8 cellular contexts compared by ENCODE assay signal in the genomic region with DNA sequence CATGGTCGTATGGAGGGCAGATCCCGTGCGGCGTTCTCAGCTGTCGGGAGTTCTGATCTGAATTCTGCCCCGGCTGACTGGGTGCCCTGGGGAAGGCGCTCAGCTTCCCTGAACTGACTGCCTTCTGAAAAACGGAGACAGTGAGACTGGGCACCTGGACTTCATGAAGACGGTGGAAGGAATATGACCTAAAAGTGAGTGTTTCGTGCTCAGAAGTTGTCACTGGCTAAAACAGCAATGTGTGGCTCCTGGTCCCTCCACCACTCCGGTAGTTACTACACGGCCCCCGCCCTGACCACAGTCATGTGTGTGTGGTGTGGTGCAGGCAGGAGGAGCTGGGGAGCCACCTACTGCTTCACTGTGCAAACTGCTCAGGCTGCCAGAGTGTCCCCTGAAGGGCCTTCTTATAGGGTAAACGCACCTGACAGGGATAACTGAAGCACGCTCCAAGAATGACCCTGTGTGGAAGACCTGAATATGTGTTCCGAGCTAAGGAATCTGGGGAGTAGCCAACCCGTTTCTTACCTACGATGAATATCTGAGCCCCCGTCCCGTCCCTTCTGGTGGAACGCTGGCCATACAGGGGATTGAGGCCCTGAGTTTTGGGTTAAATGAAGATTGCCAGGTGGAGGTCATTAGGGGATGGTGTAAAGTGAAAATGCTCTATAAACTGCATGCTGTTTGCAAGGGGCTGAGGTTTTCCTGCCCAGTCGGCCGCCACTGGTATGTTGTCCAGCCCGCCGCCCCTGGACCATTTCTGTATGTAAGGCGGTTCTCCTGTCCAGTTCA.
A peak's percentile ranks its signal among the peaks of the same experiment; 100 is the strongest.
DNase-seq lines count a peak whose midpoint lies in the region; ATAC-seq and TF ChIP-seq lines count a peak whose summit lies in the region.

No MANE protein-coding gene starts in this region.

- H3K27ac ChIP-seq in brain microvascular endothelial cell = no peak overlapping the region

- H3K36me3 ChIP-seq in brain microvascular endothelial cell (replicated peaks) = no peaks in the 10 kb centered on the region

- TF ChIP-seq CTCF in LNCAP (IDR thresholded peaks at IDR 0.05) (peak; percentile 24; the same call in 1 of the 2 replicates), brain microvascular endothelial cell (IDR thresholded peaks at IDR 0.05; ENCODE audit: low read depth, low read length, missing control alignments) (peak; percentile 80)

- in situ Hi-C loops in brain microvascular endothelial cell (cut with HindIII; ENCODE audit: low pct_ligation_motif_present, low sequenced_read_pairs) = no loop called here

- no peaks in the 10 kb centered on the region for H3K27me3 ChIP-seq in brain microvascular endothelial cell (replicated peaks)

- peak; percentile 47 for DNase-seq in EL
- peak in 4 of 5 experiments; percentile 13 to 79 (median 22) for DNase-seq in T-helper 2 cell
- peak; percentile 70 for DNase-seq in brain microvascular endothelial cell
- DNase-seq in iris pigment epithelial cell (ENCODE audit: low read depth) = peak; percentile 74
- DNase-seq in stimulated activated CD4-positive, alpha-beta T cell treated with anti-CD3 and anti-CD28 coated beads, Interleukin-15, amount 100 ng/mL, for 24 hours = peak; percentile 70

- no peak for ATAC-seq in HG02970 (IDR thresholded peaks at IDR 0.05; ENCODE audit: low FRiP score, unreplicated experiment)
- no peak for ATAC-seq in HG03039 (IDR thresholded peaks at IDR 0.05; ENCODE audit: unreplicated experiment)

- H3K4me3 ChIP-seq in brain microvascular endothelial cell (ENCODE audit: low read depth, low read length) = peak overlapping the region; percentile 5

Comparison
In these comparisons a context has a peak if more than half of its experiments do, and no peak if none do; other contexts are left out.
1. DNase-seq: peak in every context shown above with its lines; median percentile 74 in iris pigment epithelial cell; 70 in brain microvascular endothelial cell; 70 in stimulated activated CD4-positive, alpha-beta T cell treated with anti-CD3 and anti-CD28 coated beads, Interleukin-15, amount 100 ng/mL, for 24 hours; 47 in EL; 22 in T-helper 2 cell.